19 cellular contexts compared by ENCODE assay signal in genomic region chr7:147171013-147171391, GRCh38.
DNase-seq lines count a peak whose midpoint lies in the region; ATAC-seq, FAIRE-seq and TF ChIP-seq lines count a peak whose summit lies in the region.
"Had no signal": no experiment of that assay in that cellular context is flagged by ENCODE, and none has a peak within 500 bp of the region (broad histone marks: within the 10 kb centered on the region; RNA-seq: fewer than 3 reads in every experiment).

No MANE protein-coding gene starts in this region.

- H3K9me3 ChIP-seq in Caco-2 = no peaks in the 10 kb centered on the region
- H3K9me3 ChIP-seq in OCI-LY1 (ENCODE audit: low read length) = no peaks in the 10 kb centered on the region
- H3K9me3 ChIP-seq in H1 (ENCODE audit: insufficient read depth in 2 of 2, low read depth in 1 of 2, low read length in 1 of 2) = no peaks in the 10 kb centered on the region
- H3K9me3 ChIP-seq in neuronal stem cell (replicated peaks in 1 of 2; ENCODE audit: control insufficient read depth in 2 of 2, insufficient read depth in 1 of 2, low read depth in 1 of 2, low read length in 2 of 2) = no peaks in the 10 kb centered on the region
- H3K9me3 ChIP-seq in mammary epithelial cell (replicated peaks; ENCODE audit: insufficient read depth, low read length) = no peaks in the 10 kb centered on the region
- H3K9me3 ChIP-seq: A549 had no signal

- no peaks in the 10 kb centered on the region for H3K36me3 Mint-ChIP-seq in Caco-2 (ENCODE audit: insufficient read depth, unreplicated experiment)

- no peak overlapping the region for H3K27ac Mint-ChIP-seq in Caco-2 (ENCODE audit: unreplicated experiment)
- H3K27ac Mint-ChIP-seq: CD4-positive, alpha-beta T cell had no signal

- peak overlapping the region; percentile 18 for H3K27ac ChIP-seq in OCI-LY1 (ENCODE audit: low read depth, low read length, poor library complexity, severe bottlenecking)
- H3K27ac ChIP-seq in H1 (ENCODE audit: low read depth, low read length) = no peak overlapping the region
- H3K27ac ChIP-seq in neuronal stem cell (replicated peaks; ENCODE audit: low read length) = no peak overlapping the region
- no peak overlapping the region for H3K27ac ChIP-seq in mammary epithelial cell (ENCODE audit: insufficient read depth, low read depth, low read length)
- H3K27ac ChIP-seq: 22Rv1, A549, C4-2B, GM23248 had no signal

- DNase-seq in Caco-2 = no peak
- DNase-seq in H1 (ENCODE audit: low read depth in 1 of 2, low spot score in 2 of 2) = no peak
- no peak for DNase-seq in neuronal stem cell (ENCODE audit: low spot score)
- no peak for DNase-seq in mammary epithelial cell
- DNase-seq in kidney glomerular epithelial cell (lab: John Stamatoyannopoulos, UW) = no peak
- DNase-seq: AML-193; CD4-positive, alpha-beta T cell; DMS153; DMS79; GF-D8; GM23248; H7 had no signal

- no peak overlapping the region for H2BK20ac ChIP-seq in H1 (ENCODE audit: low read length)

- no peak overlapping the region for H4K5ac ChIP-seq in H1 (ENCODE audit: insufficient read length, low read depth, low read length)

- POLR2A ChIA-PET in Caco-2 (lab: Charles Lee) (no interaction called here), H1 (lab: Charles Lee; ENCODE audit: partially characterized antibody) (no interaction called here)

- dilution Hi-C loops in mammary epithelial cell (cut with HindIII; ENCODE audit: low sequenced_read_pairs) = no loop called here

- no peaks in the 10 kb centered on the region for H3K27me3 ChIP-seq in Caco-2 (replicated peaks; ENCODE audit: control insufficient read depth, insufficient read depth, low read length)
- no peaks in the 10 kb centered on the region for H3K27me3 ChIP-seq in OCI-LY1 (ENCODE audit: insufficient read depth, low read length)
- no peaks in the 10 kb centered on the region for H3K27me3 ChIP-seq in H1 (replicated peaks in 1 of 4; ENCODE audit: control insufficient read depth in 3 of 4, extremely low read depth in 1 of 4, insufficient read depth in 3 of 4, low read length in 3 of 4)
- H3K27me3 ChIP-seq in neuronal stem cell (ENCODE audit: control insufficient read depth in 3 of 3, insufficient read depth in 3 of 3, low read depth in 1 of 3, low read length in 3 of 3) = no peaks in the 10 kb centered on the region
- H3K27me3 ChIP-seq in mammary epithelial cell (ENCODE audit: insufficient read depth, low read length) = no peaks in the 10 kb centered on the region

- H3K23ac ChIP-seq in H1 (ENCODE audit: insufficient read length) (no peak overlapping the region), neuronal stem cell (ENCODE audit: low read depth, low read length, poor library complexity) (no peak overlapping the region)

- H3K14ac ChIP-seq in H1 (ENCODE audit: insufficient read length) = no peak overlapping the region
- no peak overlapping the region for H3K14ac ChIP-seq in neuronal stem cell (ENCODE audit: low read length)

- TF ChIP-seq CTCF in Caco-2 (IDR thresholded peaks at IDR 0.05; ENCODE audit: insufficient read depth in 1 of 2, low read depth in 1 of 2, low read length in 1 of 2, severe bottlenecking in 1 of 2, unreplicated experiment in 1 of 2) = no peak
- TF ChIP-seq CTCF in OCI-LY1 (IDR thresholded peaks at IDR 0.05; ENCODE audit: low read length) = no peak
- TF ChIP-seq CTCF in H1 (IDR thresholded peaks at IDR 0.05; ENCODE audit: control extremely low read depth in 1 of 3, insufficient read depth in 1 of 3, low read depth in 1 of 3, low read length in 3 of 3) = no peak
- TF ChIP-seq CTCF in mammary epithelial cell (conservative IDR thresholded peaks at IDR 0.05 in 1 of 2, IDR thresholded peaks at IDR 0.05 in 1 of 2; ENCODE audit: extremely low read depth in 1 of 2, insufficient read depth in 1 of 2, low read depth in 1 of 2, low read length in 2 of 2) = no peak

- H2AK5ac ChIP-seq in H1 (ENCODE audit: low read depth, low read length) = no peak overlapping the region
- no peak overlapping the region for H2AK5ac ChIP-seq in neuronal stem cell (ENCODE audit: low read depth, low read length)

- H3K4ac ChIP-seq in H1 (replicated peaks; ENCODE audit: insufficient read length, low read depth, low read length) (no peak overlapping the region), neuronal stem cell (ENCODE audit: low read length) (no peak overlapping the region)

- H3K4me2 ChIP-seq in OCI-LY1 (ENCODE audit: low read length) = peak overlapping the region; percentile 74
- H3K4me2 ChIP-seq in H1 (ENCODE audit: insufficient read depth in 1 of 2, low read depth in 2 of 2, low read length in 2 of 2) = no peak overlapping the region
- no peak overlapping the region for H3K4me2 ChIP-seq in neuronal stem cell (ENCODE audit: insufficient read depth, low read length, poor library complexity, severe bottlenecking)
- no peak overlapping the region for H3K4me2 ChIP-seq in mammary epithelial cell (ENCODE audit: insufficient read depth, low read depth, low read length)
- H3K4me2 ChIP-seq: A549 had no signal

- peak overlapping the region; percentile 29 for H3K4me3 Mint-ChIP-seq in Caco-2 (ENCODE audit: unreplicated experiment)
- H3K4me3 Mint-ChIP-seq: CD4-positive, alpha-beta T cell had no signal

- no peak for FAIRE-seq in H1 (lab: Jason Lieb, UNC)
- FAIRE-seq: A549, GM12878 had no signal

- 89% methylated on average over 6 of the region's 6 CpGs; no CpG with 5 or more reads in 1 of the 2 experiments for WGBS in H1 (ENCODE audit: extremely low coverage in 1 of 2, insufficient coverage in 1 of 2, insufficient read length in 1 of 2, insufficient replicate concordance in 2 of 2, low coverage in 1 of 2, low lambda C conversion rate in 2 of 2, missing lambda C conversion rate in 1 of 2), 2 experiments
- WGBS in neuronal stem cell (ENCODE audit: extremely low coverage in 2 of 2, insufficient read length in 2 of 2, insufficient replicate concordance in 1 of 2), 2 donors = no CpG with 5 or more reads among the region's 6 CpGs
- WGBS in mammary epithelial cell (ENCODE audit: low coverage, missing lambda C conversion rate) = 44% methylated on average over 5 of the region's 6 CpGs

- H3K9me3 Mint-ChIP-seq in Caco-2 (ENCODE audit: unreplicated experiment) = no peaks in the 10 kb centered on the region

- H3K9me2 ChIP-seq in OCI-LY1 (ENCODE audit: low read depth, low read length) = no peaks in the 10 kb centered on the region

- in situ Hi-C loops in mammary epithelial cell (cut with MboI; ENCODE audit: low sequenced_read_pairs in 2 of 2) = no loop called here

- no peak for ATAC-seq in HG02588 (IDR thresholded peaks at IDR 0.05; ENCODE audit: unreplicated experiment)
- ATAC-seq: GM12878, HCT116 had no signal

- H4K91ac ChIP-seq in H1 (replicated peaks; ENCODE audit: insufficient read length, low read length) = no peak overlapping the region
- no peak overlapping the region for H4K91ac ChIP-seq in neuronal stem cell (ENCODE audit: low read depth, low read length, poor library complexity)

- H3K9ac ChIP-seq in OCI-LY1 (ENCODE audit: low read length) = peak overlapping the region; percentile 55
- H3K9ac ChIP-seq in H1 (replicated peaks in 1 of 4; ENCODE audit: extremely low read depth in 1 of 4, low read depth in 3 of 4, low read length in 3 of 4) = no peak overlapping the region
- no peak overlapping the region for H3K9ac ChIP-seq in neuronal stem cell (ENCODE audit: low read depth, low read length, poor library complexity)
- H3K9ac ChIP-seq in mammary epithelial cell (ENCODE audit: insufficient read depth, low read length) = no peak overlapping the region
- H3K9ac ChIP-seq: GM23248 had no signal

- H3F3A ChIP-seq in OCI-LY1 (ENCODE audit: insufficient read depth, low read length) = no peaks in the 10 kb centered on the region

- H2BK120ac ChIP-seq in H1 (replicated peaks; ENCODE audit: low read depth, low read length) (no peak overlapping the region), neuronal stem cell (ENCODE audit: low read depth, low read length) (no peak overlapping the region)

- no peaks in the 10 kb centered on the region for H4K20me1 ChIP-seq in OCI-LY1 (ENCODE audit: insufficient read depth, low read length)
- no peaks in the 10 kb centered on the region for H4K20me1 ChIP-seq in H1 (replicated peaks in 1 of 2; ENCODE audit: control insufficient read depth in 1 of 2, insufficient read depth in 2 of 2, low read length in 2 of 2)
- H4K20me1 ChIP-seq in mammary epithelial cell (ENCODE audit: insufficient read depth, low read length) = no peaks in the 10 kb centered on the region

- no peaks in the 10 kb centered on the region for H3K27me3 Mint-ChIP-seq in Caco-2 (ENCODE audit: insufficient read depth, unreplicated experiment)
- H3K27me3 Mint-ChIP-seq: CD4-positive, alpha-beta T cell had no signal

- H2BK15ac ChIP-seq in H1 (ENCODE audit: low read length) (no peak overlapping the region), neuronal stem cell (ENCODE audit: low read length) (no peak overlapping the region)

- H3K79me2 ChIP-seq in OCI-LY1 (ENCODE audit: insufficient read depth, low read length) = no peaks in the 10 kb centered on the region
- no peaks in the 10 kb centered on the region for H3K79me2 ChIP-seq in H1 (ENCODE audit: control insufficient read depth in 1 of 2, insufficient read depth in 2 of 2, low read length in 2 of 2)
- no peaks in the 10 kb centered on the region for H3K79me2 ChIP-seq in mammary epithelial cell (ENCODE audit: insufficient read depth, low read length)

- no peak for TF ChIP-seq EP300 in H1 (IDR thresholded peaks at IDR 0.05; ENCODE audit: borderline replicate concordance in 1 of 2, low read depth in 2 of 2, low read length in 2 of 2)

- H2AFZ ChIP-seq in OCI-LY1 (ENCODE audit: low read length) = peak overlapping the region; percentile 38
- peak overlapping the region; percentile 65; the same call in 1 of the 2 replicates for H2AFZ ChIP-seq in H1 (ENCODE audit: low read length)
- peak overlapping the region; percentile 37 for H2AFZ ChIP-seq in neuronal stem cell (ENCODE audit: low read length)
- H2AFZ ChIP-seq in mammary epithelial cell (ENCODE audit: low read depth, low read length) = no peak overlapping the region
- H2AFZ ChIP-seq: GM23248 had no signal

- H3K36me3 ChIP-seq in Caco-2 (ENCODE audit: control insufficient read depth, insufficient read depth, low read length) = no peaks in the 10 kb centered on the region
- no peaks in the 10 kb centered on the region for H3K36me3 ChIP-seq in OCI-LY1 (ENCODE audit: insufficient read depth, low read length)
- H3K36me3 ChIP-seq in H1 (ENCODE audit: control insufficient read depth in 2 of 4, insufficient read depth in 4 of 4, low read length in 3 of 4) = no peaks in the 10 kb centered on the region
- no peaks in the 10 kb centered on the region for H3K36me3 ChIP-seq in neuronal stem cell (replicated peaks in 1 of 2; ENCODE audit: control insufficient read depth in 2 of 2, insufficient read depth in 2 of 2, low read length in 2 of 2)
- no peaks in the 10 kb centered on the region for H3K36me3 ChIP-seq in mammary epithelial cell (ENCODE audit: insufficient read depth, low read length)

- no peak overlapping the region for H3K56ac ChIP-seq in H1 (replicated peaks; ENCODE audit: insufficient read length, low read depth, low read length)

- intact Hi-C loops in Caco-2 (cut with micrococcal nuclease; ENCODE audit: unreplicated experiment) (no loop called here), mammary epithelial cell (cut with micrococcal nuclease) (no loop called here)

- H3K4me3 ChIP-seq in Caco-2 (ENCODE audit: low read depth, low read length) (no peak overlapping the region), OCI-LY1 (ENCODE audit: low read depth, low read length, poor library complexity, severe bottlenecking) (peak overlapping the region; percentile 54), H1 (ENCODE audit: extremely low read depth in 1 of 4, insufficient read depth in 2 of 4, low read depth in 3 of 4, low read length in 4 of 4) (no peak overlapping the region), neuronal stem cell (ENCODE audit: low read length in 2 of 2) (no peak overlapping the region), mammary epithelial cell (replicated peaks in 1 of 3; ENCODE audit: insufficient read depth in 1 of 3, low read depth in 2 of 3, low read length in 3 of 3) (no peak overlapping the region)
- H3K4me3 ChIP-seq: A549, GM12878, GM23248 had no signal

- H2BK12ac ChIP-seq in H1 (ENCODE audit: low read depth, low read length) (no peak overlapping the region), neuronal stem cell (ENCODE audit: low read length) (no peak overlapping the region)

- H2BK5ac ChIP-seq in H1 (ENCODE audit: low read depth, low read length) (no peak overlapping the region), neuronal stem cell (ENCODE audit: low read length) (no peak overlapping the region)

- H3K18ac ChIP-seq in H1 (ENCODE audit: extremely low read depth, low read length) (no peak overlapping the region), neuronal stem cell (ENCODE audit: low read length) (peak overlapping the region; percentile 27)

- TF ChIP-seq POLR2A in H1 (IDR thresholded peaks at IDR 0.05; ENCODE audit: control extremely low read depth in 1 of 2, low read depth in 2 of 2, low read length in 2 of 2) = no peak

- H3K4me1 Mint-ChIP-seq in Caco-2 (ENCODE audit: low read depth, unreplicated experiment) = no peaks in the 10 kb centered on the region

- CTCF ChIA-PET in Caco-2 (lab: Charles Lee) (no interaction called here), H1 (lab: Charles Lee; ENCODE audit: partially characterized antibody) (interaction anchor here (0.9 kb wide), 1 partner anchor 376 kb away, joined by 3 read pairs; no protein-coding TSS in a partner anchor), mammary epithelial cell (lab: Charles Lee; ENCODE audit: low non-redundant PET) (no interaction called here)

- H3K23me2 ChIP-seq in H1 (ENCODE audit: low read depth, low read length) = no peaks in the 10 kb centered on the region

- BruUV-seq in Caco-2 (replicated peaks; lab: Mats Ljungman, UMichigan) = no TSS peak
- no TSS peak for BruUV-seq in mammary epithelial cell (replicated peaks; lab: Mats Ljungman, UMichigan)

- H3K4me1 ChIP-seq in Caco-2 = no peaks in the 10 kb centered on the region
- peaks cover 33% of the 10 kb centered on the region for H3K4me1 ChIP-seq in OCI-LY1 (ENCODE audit: insufficient read depth, low read length, severe bottlenecking)
- H3K4me1 ChIP-seq in H1 (replicated peaks in 1 of 4; ENCODE audit: control insufficient read depth in 3 of 4, insufficient read depth in 4 of 4, low read length in 3 of 4) = no peaks in the 10 kb centered on the region; a peak in 1 of 7 replicates
- no peaks in the 10 kb centered on the region for H3K4me1 ChIP-seq in neuronal stem cell (ENCODE audit: control insufficient read depth in 2 of 2, insufficient read depth in 1 of 2, low read depth in 1 of 2, low read length in 2 of 2)
- H3K4me1 ChIP-seq in mammary epithelial cell (ENCODE audit: insufficient read depth, low read length) = no peaks in the 10 kb centered on the region
- H3K4me1 ChIP-seq: A549 had no signal

- H3K79me1 ChIP-seq in H1 (ENCODE audit: low read depth, low read length) (no peaks in the 10 kb centered on the region), neuronal stem cell (ENCODE audit: low read depth, low read length) (no peaks in the 10 kb centered on the region)

- H4K8ac ChIP-seq in H1 (ENCODE audit: extremely low read depth, insufficient read depth, low read length) (no peak overlapping the region), neuronal stem cell (ENCODE audit: low read depth, low read length) (no peak overlapping the region)

- no peak for TF ChIP-seq RAD21 in H1 (IDR thresholded peaks at IDR 0.05 in 1 of 2, conservative IDR thresholded peaks at IDR 0.05 in 1 of 2; ENCODE audit: low read depth in 2 of 2, low read length in 2 of 2)
